ENCODE assay signal across 22 cellular contexts in the genomic region with DNA sequence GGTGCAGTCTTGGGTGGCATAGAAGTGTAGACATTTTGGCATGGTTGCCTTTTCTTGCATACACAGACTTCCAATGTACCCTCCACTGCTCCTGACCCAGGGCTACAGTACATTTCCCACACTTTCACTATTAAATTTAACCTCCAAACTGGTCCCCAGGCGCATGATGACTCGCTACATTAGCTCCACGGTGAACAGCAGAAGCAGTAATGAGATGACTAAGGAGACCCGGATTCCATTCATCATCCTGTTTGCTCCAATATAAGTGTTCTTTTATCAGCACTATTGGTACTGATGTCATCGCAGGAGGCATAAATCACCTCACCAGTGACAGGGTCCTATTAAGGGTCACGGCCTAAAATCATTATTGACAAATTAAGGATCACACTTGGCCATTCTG.
DNase-seq lines count a peak whose midpoint lies in the region; ATAC-seq and TF ChIP-seq lines count a peak whose summit lies in the region.
"Had no signal": no experiment of that assay in that cellular context is flagged by ENCODE, and none has a peak within 500 bp of the region (broad histone marks: within the 10 kb centered on the region; RNA-seq: fewer than 3 reads in every experiment).

No MANE protein-coding gene starts in this region.

- TF ChIP-seq CTCF in HFF-Myc (IDR thresholded peaks at IDR 0.05; ENCODE audit: low read depth, low read length, missing control alignments) (no peak), astrocyte of the spinal cord (IDR thresholded peaks at IDR 0.05; ENCODE audit: low read depth, low read length) (no peak), CD14-positive monocyte (IDR thresholded peaks at IDR 0.05) (no peak), heart right ventricle (IDR thresholded peaks at IDR 0.05) (no peak)

- peaks cover 1 to 5% (median 4%) of the 10 kb centered on the region in 3 donors for H3K27me3 Mint-ChIP-seq in CD14-positive monocyte (ENCODE audit: low read depth in 3 of 3)

- 62 to 74% methylated on average over 6 of the region's 6 CpGs for WGBS in heart right ventricle, 2 donors

- ATAC-seq in GM21390 (IDR thresholded peaks at IDR 0.05; ENCODE audit: unreplicated experiment) (no peak), heart right ventricle (no peak)
- ATAC-seq: naive thymus-derived CD4-positive, alpha-beta T cell had no signal

- H3K4me1 Mint-ChIP-seq in CD14-positive monocyte = no peaks in the 10 kb centered on the region

- peaks cover 0 to 10% (median 2%) of the 10 kb centered on the region in 7 donors for H3K27me3 ChIP-seq in heart right ventricle
- H3K27me3 ChIP-seq: right atrium auricular region had no signal

- no peak overlapping the region for H3K27ac ChIP-seq in heart right ventricle
- H3K27ac ChIP-seq: right atrium auricular region, WERI-Rb-1 had no signal

- H3K4me3 Mint-ChIP-seq in CD14-positive monocyte = no peak overlapping the region
- H3K4me3 Mint-ChIP-seq: activated CD4-positive, alpha-beta memory T cell treated with anti-CD3 and anti-CD28 coated beads for 36 hours; naive thymus-derived CD4-positive, alpha-beta T cell had no signal

- H3K36me3 Mint-ChIP-seq in CD14-positive monocyte = no peaks in the 10 kb centered on the region
- H3K36me3 Mint-ChIP-seq: activated CD4-positive, alpha-beta memory T cell treated with anti-CD3 and anti-CD28 coated beads for 36 hours; naive thymus-derived CD4-positive, alpha-beta T cell had no signal

- H3K4me3 ChIP-seq in HFF-Myc (replicated peaks; ENCODE audit: low read depth, low read length) = no peak overlapping the region
- no peak overlapping the region for H3K4me3 ChIP-seq in astrocyte of the spinal cord (ENCODE audit: low read depth, low read length)
- H3K4me3 ChIP-seq in heart right ventricle = no peak overlapping the region
- H3K4me3 ChIP-seq: right atrium auricular region had no signal

- DNase-seq in AG20443 (ENCODE audit: low spot score) = peak; percentile 51
- DNase-seq in HFF-Myc (ENCODE audit: extremely low read depth, low read depth) = peak; percentile 3
- peak; percentile 33 for DNase-seq in astrocyte of the spinal cord (ENCODE audit: low read depth, low spot score)
- peak; percentile 15 for DNase-seq in iris pigment epithelial cell (ENCODE audit: low read depth)
- no peak for DNase-seq in CD14-positive monocyte (ENCODE audit: low spot score)
- no peak for DNase-seq in heart right ventricle
- DNase-seq in middle frontal gyrus (ENCODE audit: extremely low spot score, low spot score) = no peak
- DNase-seq: activated CD4-positive, alpha-beta memory T cell treated with anti-CD3 and anti-CD28 coated beads for 36 hours; activated naive CD4-positive, alpha-beta T cell treated with Interleukin-2 at 50 U/mL for 16 hours; activated T-cell treated with anti-CD3 and anti-CD28 coated beads, Interleukin-2, amount 50 U/mL, for 1 hour; amygdala; cerebellar nuclear complex; H7; MV-4-11; naive thymus-derived CD4-positive, alpha-beta T cell; NCI-H1930; NK-92 treated with Interleukin-12 subunit alpha and Interleukin-12 subunit beta, amount 100 ng/mL, for 24 hours; RPMI8226; stimulated activated CD4-positive, alpha-beta T cell treated with anti-CD3 and anti-CD28 coated beads, Interleukin-15, amount 100 ng/mL, for 24 hours; WERI-Rb-1 had no signal

- peaks cover 0 to 7% (median 0%) of the 10 kb centered on the region in 7 donors for H3K9me3 Mint-ChIP-seq in CD14-positive monocyte
- H3K9me3 Mint-ChIP-seq: activated CD4-positive, alpha-beta memory T cell treated with anti-CD3 and anti-CD28 coated beads for 36 hours had no signal

- H3K9me3 ChIP-seq in heart right ventricle = no peaks in the 10 kb centered on the region
- H3K9me3 ChIP-seq: right atrium auricular region had no signal

- H3K4me1 ChIP-seq in heart right ventricle = no peaks in the 10 kb centered on the region
- H3K4me1 ChIP-seq: right atrium auricular region had no signal

- in situ Hi-C loops in astrocyte of the spinal cord (cut with HindIII; ENCODE audit: low sequenced_read_pairs) = no loop called here

- H3K36me3 ChIP-seq in heart right ventricle = no peaks in the 10 kb centered on the region
- H3K36me3 ChIP-seq: right atrium auricular region, WERI-Rb-1 had no signal

- intact Hi-C loops in CD14-positive monocyte (cut with micrococcal nuclease) = no loop called here
- intact Hi-C loops in heart right ventricle (cut with DNase I) = no loop called here

- H3K27ac Mint-ChIP-seq in CD14-positive monocyte = no peak overlapping the region
- H3K27ac Mint-ChIP-seq: activated CD4-positive, alpha-beta memory T cell treated with anti-CD3 and anti-CD28 coated beads for 36 hours; naive thymus-derived CD4-positive, alpha-beta T cell had no signal

Comparison
In these comparisons a context has a peak if more than half of its experiments do, and no peak if none do; other contexts are left out.
1. DNase-seq: peak in AG20443 (single experiment), HFF-Myc (single experiment), astrocyte of the spinal cord (single experiment) and iris pigment epithelial cell (single experiment); none in CD14-positive monocyte (single experiment), heart right ventricle (0 of 2) and middle frontal gyrus (single experiment).